1 cellular context compared by ENCODE assay signal in the genomic region with DNA sequence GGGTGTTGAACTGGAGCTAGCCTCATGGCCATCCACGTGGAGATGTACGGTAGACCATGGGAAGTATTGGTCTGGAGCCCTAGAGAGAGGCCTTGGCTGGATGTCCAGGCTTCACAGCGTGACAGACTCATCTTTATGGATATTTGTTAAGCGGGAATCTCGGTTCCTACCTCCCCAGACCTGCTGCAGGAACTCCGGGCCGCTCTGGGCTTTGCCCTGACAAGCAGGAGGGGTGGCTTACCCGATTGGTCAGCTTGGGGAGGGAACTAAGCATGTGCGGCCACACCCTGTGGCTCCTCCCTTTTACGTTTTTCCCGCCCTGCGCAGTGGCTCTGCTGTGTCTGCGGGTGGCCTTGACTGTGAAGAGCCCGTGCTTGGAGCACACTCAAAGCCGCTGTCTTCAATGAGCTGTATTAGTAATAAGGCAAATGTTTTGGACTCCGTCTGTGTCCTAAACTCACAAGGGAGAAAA.
TF ChIP-seq lines count a peak whose summit lies in the region.

No MANE protein-coding gene starts in this region.

TF ChIP-seq in WTC11, 78 proteins besides CTCF, POLR2A, EP300 and RAD21 (continued from another document):
- TF ChIP-seq, protein P1, sequence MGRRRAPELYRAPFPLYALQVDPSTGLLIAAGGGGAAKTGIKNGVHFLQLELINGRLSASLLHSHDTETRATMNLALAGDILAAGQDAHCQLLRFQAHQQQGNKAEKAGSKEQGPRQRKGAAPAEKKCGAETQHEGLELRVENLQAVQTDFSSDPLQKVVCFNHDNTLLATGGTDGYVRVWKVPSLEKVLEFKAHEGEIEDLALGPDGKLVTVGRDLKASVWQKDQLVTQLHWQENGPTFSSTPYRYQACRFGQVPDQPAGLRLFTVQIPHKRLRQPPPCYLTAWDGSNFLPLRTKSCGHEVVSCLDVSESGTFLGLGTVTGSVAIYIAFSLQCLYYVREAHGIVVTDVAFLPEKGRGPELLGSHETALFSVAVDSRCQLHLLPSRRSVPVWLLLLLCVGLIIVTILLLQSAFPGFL (CRISPR knock-in tag; IDR thresholded peaks at IDR 0.05; ENCODE audit: borderline replicate concordance) = no peak
- TF ChIP-seq ETV6 (CRISPR knock-in tag; IDR thresholded peaks at IDR 0.05) (peak; percentile 78; the same call in 1 of the 2 replicates), JAZF1 (CRISPR knock-in tag; IDR thresholded peaks at IDR 0.05) (no peak)
